In the genomic region with DNA sequence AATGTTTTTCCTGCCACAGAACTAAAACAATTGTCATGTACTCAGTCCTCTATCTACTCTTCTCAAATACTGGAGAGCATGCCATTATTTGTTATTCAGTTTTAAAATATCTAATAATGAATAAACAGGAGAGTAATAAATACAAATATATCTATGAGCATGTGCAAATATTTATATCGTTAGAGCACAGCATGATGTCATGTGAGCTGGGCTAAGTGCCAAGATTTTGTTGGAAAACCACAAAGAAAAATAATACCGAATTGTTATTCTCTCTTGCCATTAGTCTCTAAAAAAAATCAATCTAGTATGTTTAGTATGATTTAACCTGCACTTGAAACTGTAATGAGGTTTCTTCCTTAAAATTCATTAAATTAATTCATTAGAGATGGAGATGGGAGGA, we compare ENCODE assay signal across 1 cellular context.
TF ChIP-seq lines count a peak whose summit lies in the region.

No MANE protein-coding gene starts in this region.

TF ChIP-seq in HCT116, 20 proteins besides CTCF, POLR2A, EP300 and RAD21 (continued from another document):
- TF ChIP-seq, protein P1, sequence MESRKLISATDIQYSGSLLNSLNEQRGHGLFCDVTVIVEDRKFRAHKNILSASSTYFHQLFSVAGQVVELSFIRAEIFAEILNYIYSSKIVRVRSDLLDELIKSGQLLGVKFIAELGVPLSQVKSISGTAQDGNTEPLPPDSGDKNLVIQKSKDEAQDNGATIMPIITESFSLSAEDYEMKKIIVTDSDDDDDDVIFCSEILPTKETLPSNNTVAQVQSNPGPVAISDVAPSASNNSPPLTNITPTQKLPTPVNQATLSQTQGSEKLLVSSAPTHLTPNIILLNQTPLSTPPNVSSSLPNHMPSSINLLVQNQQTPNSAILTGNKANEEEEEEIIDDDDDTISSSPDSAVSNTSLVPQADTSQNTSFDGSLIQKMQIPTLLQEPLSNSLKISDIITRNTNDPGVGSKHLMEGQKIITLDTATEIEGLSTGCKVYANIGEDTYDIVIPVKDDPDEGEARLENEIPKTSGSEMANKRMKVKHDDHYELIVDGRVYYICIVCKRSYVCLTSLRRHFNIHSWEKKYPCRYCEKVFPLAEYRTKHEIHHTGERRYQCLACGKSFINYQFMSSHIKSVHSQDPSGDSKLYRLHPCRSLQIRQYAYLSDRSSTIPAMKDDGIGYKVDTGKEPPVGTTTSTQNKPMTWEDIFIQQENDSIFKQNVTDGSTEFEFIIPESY (IDR thresholded peaks at IDR 0.05; ENCODE audit: extremely low read depth, insufficient replicate concordance, low read length), result no peak
- no peak for TF ChIP-seq EZH2 (IDR thresholded peaks at IDR 0.05)
- TF ChIP-seq EGR1 (IDR thresholded peaks at IDR 0.05; ENCODE audit: low read depth), result no peak
- no peak for TF ChIP-seq SP1 (IDR thresholded peaks at IDR 0.05; ENCODE audit: low read depth)
- TF ChIP-seq CEBPB (IDR thresholded peaks at IDR 0.05; ENCODE audit: low read depth), result no peak
- TF ChIP-seq JUND (IDR thresholded peaks at IDR 0.05), result no peak
- TF ChIP-seq SIN3A (IDR thresholded peaks at IDR 0.05; ENCODE audit: low read depth), result no peak
- TF ChIP-seq FOSL1 (IDR thresholded peaks at IDR 0.05; ENCODE audit: low read depth), result no peak
